14 cellular contexts compared by ENCODE assay signal in the genomic region with DNA sequence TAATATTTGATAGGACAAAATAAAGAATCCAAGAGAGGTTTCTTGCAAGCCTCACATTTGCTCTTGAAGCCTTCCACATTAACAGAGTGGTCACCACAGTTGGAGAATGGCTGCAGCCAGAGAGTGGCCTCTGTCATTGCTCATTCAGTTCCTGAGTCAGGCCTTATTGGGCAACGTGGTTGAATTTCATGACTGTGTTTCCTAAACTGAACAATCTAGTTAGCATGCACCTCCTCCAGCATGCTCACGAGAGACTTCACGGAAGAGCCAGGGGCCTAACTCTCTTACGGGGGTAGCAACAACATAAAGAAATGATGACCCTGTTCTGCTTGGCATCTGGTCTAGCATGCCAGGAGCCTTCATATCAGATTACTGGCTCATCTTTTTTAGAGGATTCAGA. TPM values are rescaled to one million over a fixed set of nuclear protein-coding genes. Genes with fewer than 3 reads are reported as not detected.
DNase-seq lines count a peak whose midpoint lies in the region; ATAC-seq lines count a peak whose summit lies in the region.
"Had no signal": no experiment of that assay in that cellular context is flagged by ENCODE, and none has a peak within 500 bp of the region (broad histone marks: within the 10 kb centered on the region; RNA-seq: fewer than 3 reads in every experiment).

No MANE protein-coding gene starts in this region.

- peaks cover 22% of the 10 kb centered on the region for H3K4me1 Mint-ChIP-seq in activated CD4-positive, alpha-beta T cell treated with anti-CD3 and anti-CD28 coated beads for 36 hours

- ATAC-seq in activated CD4-positive, alpha-beta T cell treated with anti-CD3 and anti-CD28 coated beads for 36 hours, result peak; percentile 31
- ATAC-seq in HG03097 (IDR thresholded peaks at IDR 0.05; ENCODE audit: low FRiP score, unreplicated experiment) (no peak), GM18517 (IDR thresholded peaks at IDR 0.05; ENCODE audit: unreplicated experiment) (no peak)
- ATAC-seq: activated naive CD8-positive, alpha-beta T cell treated with anti-CD3 and anti-CD28 coated beads, Interleukin-2, amount 50 U/mL, for 24 hours; gastroesophageal sphincter had no signal

- H3K4me3 Mint-ChIP-seq in activated CD4-positive, alpha-beta T cell treated with anti-CD3 and anti-CD28 coated beads for 36 hours, result no peak overlapping the region
- H3K4me3 Mint-ChIP-seq: activated naive CD8-positive, alpha-beta T cell treated with anti-CD3 and anti-CD28 coated beads, Interleukin-2, amount 50 U/mL, for 24 hours; H9; mesothelial cell of epicardium had no signal

- no peaks in the 10 kb centered on the region for H3K36me3 Mint-ChIP-seq in activated CD4-positive, alpha-beta T cell treated with anti-CD3 and anti-CD28 coated beads for 36 hours (ENCODE audit: low read depth)
- H3K36me3 Mint-ChIP-seq: mesothelial cell of epicardium had no signal

- DNase-seq in activated CD4-positive, alpha-beta T cell treated with anti-CD3 and anti-CD28 coated beads for 36 hours, result peak; percentile 16
- no peak for DNase-seq in activated CD4-positive, alpha-beta T cell treated with anti-CD3 and anti-CD28 coated beads, Interleukin-2, amount 50 U/mL, for 48 hours
- peak; percentile 63 to 82 for DNase-seq in NOMO-1 (lab: John Stamatoyannopoulos, UW; ENCODE audit: unreplicated experiment in 2 of 2)
- peak; percentile 33 for DNase-seq in dedifferentiated amniotic fluid mesenchymal stem cell (ENCODE audit: extremely low spot score)
- peak; percentile 50 for DNase-seq in renal cortical epithelial cell (ENCODE audit: low read depth)
- DNase-seq in NCI-H2081 treated with DMSO at 0.1 percent for 48 hours (lab: John Stamatoyannopoulos, UW), result no peak
- DNase-seq: activated naive CD8-positive, alpha-beta T cell treated with anti-CD3 and anti-CD28 coated beads, Interleukin-2, amount 50 U/mL, for 24 hours; COR-L47; H9; OCI-M1 had no signal

- intact Hi-C loops in activated CD4-positive, alpha-beta T cell treated with anti-CD3 and anti-CD28 coated beads for 36 hours (cut with DNase I, micrococcal nuclease), result loop anchor here in 1 of 2 experiments (10.0 kb wide), 1 partner anchor 1305 kb away; the partner anchor contains the start of gene HSPH1

- H3K9me3 Mint-ChIP-seq in activated CD4-positive, alpha-beta T cell treated with anti-CD3 and anti-CD28 coated beads for 36 hours (ENCODE audit: low read depth), result no peaks in the 10 kb centered on the region
- H3K9me3 Mint-ChIP-seq: activated naive CD8-positive, alpha-beta T cell treated with anti-CD3 and anti-CD28 coated beads, Interleukin-2, amount 50 U/mL, for 24 hours; H9 had no signal

- POLR2A ChIA-PET in activated CD4-positive, alpha-beta T cell treated with anti-CD3 and anti-CD28 coated beads for 36 hours (lab: Charles Lee), result no interaction called here

- no peak overlapping the region for H3K27ac Mint-ChIP-seq in activated CD4-positive, alpha-beta T cell treated with anti-CD3 and anti-CD28 coated beads for 36 hours
- H3K27ac Mint-ChIP-seq: activated naive CD8-positive, alpha-beta T cell treated with anti-CD3 and anti-CD28 coated beads, Interleukin-2, amount 50 U/mL, for 24 hours; H9; mesothelial cell of epicardium had no signal

- CTCF ChIA-PET in activated CD4-positive, alpha-beta T cell treated with anti-CD3 and anti-CD28 coated beads for 36 hours (lab: Charles Lee), result interaction anchor here (0.6 kb wide), 1 partner anchor 474 kb away, joined by 3 read pairs; no protein-coding TSS in a partner anchor

- H3K27me3 Mint-ChIP-seq in activated CD4-positive, alpha-beta T cell treated with anti-CD3 and anti-CD28 coated beads for 36 hours, result peaks cover 4% of the 10 kb centered on the region

RNA-seq across cellular contexts. Expression of gene UBL3, which starts 9.6 kb away (rescaled TPM):
- 10 to 100 TPM in 1 of 2 experiments, 1 to 10 TPM in 1; 9.1 to 10.7 TPM for total RNA-seq in activated CD4-positive, alpha-beta T cell treated with anti-CD3 and anti-CD28 coated beads for 36 hours
- 18.9 and 49.9 TPM in 2 replicates for total RNA-seq in renal cortical epithelial cell

Comparison
In these comparisons a context has a peak if more than half of its experiments do, and no peak if none do; other contexts are left out.
1. DNase-seq: peak in activated CD4-positive, alpha-beta T cell treated with anti-CD3 and anti-CD28 coated beads for 36 hours (single experiment), NOMO-1 (2 of 2), dedifferentiated amniotic fluid mesenchymal stem cell (single experiment) and renal cortical epithelial cell (single experiment); none in activated CD4-positive, alpha-beta T cell treated with anti-CD3 and anti-CD28 coated beads, Interleukin-2, amount 50 U/mL, for 48 hours (0 of 2) and NCI-H2081 treated with DMSO at 0.1 percent for 48 hours (single experiment).